ENCODE assay signal across 13 cellular contexts in the genomic region with DNA sequence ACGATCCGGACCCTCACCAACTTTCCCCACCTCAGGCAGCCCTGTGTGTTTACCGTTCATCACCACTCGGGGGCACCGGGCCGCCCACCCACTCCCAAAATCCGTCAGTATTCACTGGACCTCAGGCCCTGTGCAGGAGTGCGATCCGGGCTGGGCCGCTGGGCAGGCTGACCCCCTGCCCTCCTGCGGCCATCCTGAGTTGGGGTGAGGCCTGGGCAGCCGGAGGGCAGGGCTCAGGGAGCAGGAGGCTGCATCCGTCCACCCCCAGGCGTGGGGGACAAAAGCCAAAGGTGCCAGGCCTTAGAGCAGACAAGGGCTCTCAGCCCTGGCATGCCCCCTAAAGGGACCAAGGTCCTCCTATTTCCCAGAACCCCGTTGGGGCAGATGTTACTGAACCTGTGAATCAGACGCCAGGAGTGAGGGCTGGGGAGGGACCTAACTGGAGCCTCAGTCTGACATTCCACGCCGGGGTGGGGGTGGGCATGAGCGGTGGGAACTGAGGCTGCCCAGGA. TPM values are rescaled to one million over a fixed set of nuclear protein-coding genes. Genes with fewer than 3 reads are reported as not detected.
DNase-seq lines count a peak whose midpoint lies in the region; ATAC-seq and TF ChIP-seq lines count a peak whose summit lies in the region.
"Had no signal": no experiment of that assay in that cellular context is flagged by ENCODE, and none has a peak within 500 bp of the region (broad histone marks: within the 10 kb centered on the region; RNA-seq: fewer than 3 reads in every experiment).

No MANE protein-coding gene starts in this region.

- DNase-seq in activated CD4-positive, alpha-beta T cell treated with anti-CD3 and anti-CD28 coated beads, Interleukin-2, amount 10 ng/mL, durations not matched to agents 24 days and 14 days: peak; percentile 39
- no peak for DNase-seq in activated CD4-positive, alpha-beta T cell treated with anti-CD3 and anti-CD28 coated beads, Interleukin-2, amount 50 U/mL, for 1 hour
- DNase-seq in PC-3: no peak
- peak; percentile 33 for DNase-seq in left lobe of liver (ENCODE audit: low spot score)
- DNase-seq in retina: peak; percentile 26
- DNase-seq in NCI-H1694 treated with DMSO at 0.1 percent for 48 hours (lab: John Stamatoyannopoulos, UW): no peak
- no peak for DNase-seq in cortex of kidney (lab: John Stamatoyannopoulos, UW)
- DNase-seq: KBM-7, NCI-H1417 treated with DMSO at 0.1 percent for 48 hours had no signal

- no peaks in the 10 kb centered on the region for H3K79me2 ChIP-seq in PC-3 (ENCODE audit: low read length)

- H3K4me1 ChIP-seq in PC-3 (ENCODE audit: insufficient read depth, low read length): no peaks in the 10 kb centered on the region
- H3K4me1 ChIP-seq: A549 had no signal

- no peak overlapping the region for H3K4me3 Mint-ChIP-seq in activated CD4-positive, alpha-beta T cell treated with anti-CD3 and anti-CD28 coated beads, Interleukin-2, amount 10 ng/mL, durations not matched to agents 24 days and 14 days
- H3K4me3 Mint-ChIP-seq: activated naive CD4-positive, alpha-beta T cell treated with anti-CD3 and anti-CD28 coated beads, Interleukin-2, amount 50 U/mL, for 24 hours; T-helper 1 cell treated with Interleukin-12 subunit alpha and Interleukin-12 subunit beta and Interleukin-4 antibody, amounts not matched to agents 30 μg/mL and 1 μg/mL, for 36 hours had no signal

- H3K4me3 ChIP-seq in PC-3 (ENCODE audit: low read length): no peak overlapping the region
- H3K4me3 ChIP-seq: A549 had no signal

- no peak for ATAC-seq in PC-3
- ATAC-seq in left lobe of liver: no peak
- no peak for ATAC-seq in GM21825 (IDR thresholded peaks at IDR 0.05; ENCODE audit: unreplicated experiment)
- ATAC-seq: A549 had no signal

- no peaks in the 10 kb centered on the region for H3K27me3 ChIP-seq in PC-3 (ENCODE audit: low read length)

- POLR2A ChIA-PET in PC-3 (lab: Charles Lee; ENCODE audit: unreplicated experiment): no interaction called here

- H3K9ac ChIP-seq in PC-3 (ENCODE audit: low read length): no peak overlapping the region

- H3K9me2 ChIP-seq in PC-3 (replicated peaks; ENCODE audit: low read length): no peaks in the 10 kb centered on the region

- no peaks in the 10 kb centered on the region for H3K36me3 ChIP-seq in PC-3 (ENCODE audit: low read depth, low read length)

- H3K36me3 Mint-ChIP-seq in activated CD4-positive, alpha-beta T cell treated with anti-CD3 and anti-CD28 coated beads, Interleukin-2, amount 10 ng/mL, durations not matched to agents 24 days and 14 days (ENCODE audit: low read depth): no peaks in the 10 kb centered on the region
- H3K36me3 Mint-ChIP-seq: activated naive CD4-positive, alpha-beta T cell treated with anti-CD3 and anti-CD28 coated beads, Interleukin-2, amount 50 U/mL, for 24 hours had no signal

- intact Hi-C loops in activated CD4-positive, alpha-beta T cell treated with anti-CD3 and anti-CD28 coated beads, Interleukin-2, amount 10 ng/mL, durations not matched to agents 24 days and 14 days (cut with micrococcal nuclease): no loop called here
- intact Hi-C loops in PC-3 (cut with micrococcal nuclease): no loop called here

- peak; percentile 16; the same call in 1 of the 2 replicates for TF ChIP-seq CTCF in PC-3 (conservative IDR thresholded peaks at IDR 0.05; ENCODE audit: low read depth, low read length)

- no peaks in the 10 kb centered on the region for H4K20me1 ChIP-seq in PC-3 (ENCODE audit: low read length)

- H3K4me2 ChIP-seq in PC-3 (ENCODE audit: low read length): no peak overlapping the region
- H3K4me2 ChIP-seq: A549 had no signal

- H3F3A ChIP-seq in PC-3 (ENCODE audit: low read length, unreplicated experiment): no peaks in the 10 kb centered on the region

- no peak overlapping the region for H3K27ac Mint-ChIP-seq in activated CD4-positive, alpha-beta T cell treated with anti-CD3 and anti-CD28 coated beads, Interleukin-2, amount 10 ng/mL, durations not matched to agents 24 days and 14 days
- H3K27ac Mint-ChIP-seq: activated naive CD4-positive, alpha-beta T cell treated with anti-CD3 and anti-CD28 coated beads, Interleukin-2, amount 50 U/mL, for 24 hours; T-helper 1 cell treated with Interleukin-12 subunit alpha and Interleukin-12 subunit beta and Interleukin-4 antibody, amounts not matched to agents 30 μg/mL and 1 μg/mL, for 36 hours had no signal

- H3K9me3 ChIP-seq in PC-3 (ENCODE audit: low read length): no peaks in the 10 kb centered on the region
- H3K9me3 ChIP-seq: A549 had no signal

- CTCF ChIA-PET in PC-3 (lab: Charles Lee): no interaction called here

- H3K27ac ChIP-seq in PC-3 (ENCODE audit: low read length): no peak overlapping the region
- H3K27ac ChIP-seq: A549 had no signal

- H2AFZ ChIP-seq in PC-3 (ENCODE audit: low read length): no peak overlapping the region

- no TSS peak for BruUV-seq in PC-3 (replicated peaks; lab: Mats Ljungman, UMichigan)

- no peaks in the 10 kb centered on the region for H3K27me3 Mint-ChIP-seq in activated CD4-positive, alpha-beta T cell treated with anti-CD3 and anti-CD28 coated beads, Interleukin-2, amount 10 ng/mL, durations not matched to agents 24 days and 14 days
- H3K27me3 Mint-ChIP-seq: activated naive CD4-positive, alpha-beta T cell treated with anti-CD3 and anti-CD28 coated beads, Interleukin-2, amount 50 U/mL, for 24 hours had no signal

- H3K4me1 Mint-ChIP-seq in activated CD4-positive, alpha-beta T cell treated with anti-CD3 and anti-CD28 coated beads, Interleukin-2, amount 10 ng/mL, durations not matched to agents 24 days and 14 days: no peaks in the 10 kb centered on the region
- H3K4me1 Mint-ChIP-seq: activated naive CD4-positive, alpha-beta T cell treated with anti-CD3 and anti-CD28 coated beads, Interleukin-2, amount 50 U/mL, for 24 hours had no signal

- H3K9me3 Mint-ChIP-seq in activated CD4-positive, alpha-beta T cell treated with anti-CD3 and anti-CD28 coated beads, Interleukin-2, amount 10 ng/mL, durations not matched to agents 24 days and 14 days: no peaks in the 10 kb centered on the region
- H3K9me3 Mint-ChIP-seq: activated naive CD4-positive, alpha-beta T cell treated with anti-CD3 and anti-CD28 coated beads, Interleukin-2, amount 50 U/mL, for 24 hours; T-helper 1 cell treated with Interleukin-12 subunit alpha and Interleukin-12 subunit beta and Interleukin-4 antibody, amounts not matched to agents 30 μg/mL and 1 μg/mL, for 36 hours had no signal

RNA-seq across cellular contexts. Expression of a gene that starts 16.8 kb away (rescaled TPM):
- total RNA-seq in activated CD4-positive, alpha-beta T cell treated with anti-CD3 and anti-CD28 coated beads, Interleukin-2, amount 10 ng/mL, durations not matched to agents 24 days and 14 days: 0.50 and 0.54 TPM in 2 replicates
- total RNA-seq in PC-3 (2014; rRNA removed) (6.4 and 6.7 TPM in 2 replicates), left lobe of liver (0.78 TPM)

RNA-seq across cellular contexts. Expression of a gene that starts 33.2 kb away (rescaled TPM):
- total RNA-seq in activated CD4-positive, alpha-beta T cell treated with anti-CD3 and anti-CD28 coated beads, Interleukin-2, amount 10 ng/mL, durations not matched to agents 24 days and 14 days: 5.9 and 6.4 TPM in 2 replicates
- total RNA-seq in PC-3 (2014; rRNA removed): 3.5 and 4.8 TPM in 2 replicates
- total RNA-seq in left lobe of liver: 2.1 TPM

Comparison
In these comparisons a context has a peak if more than half of its experiments do, and no peak if none do; other contexts are left out.
1. DNase-seq: peak in activated CD4-positive, alpha-beta T cell treated with anti-CD3 and anti-CD28 coated beads, Interleukin-2, amount 10 ng/mL, durations not matched to agents 24 days and 14 days (single experiment), left lobe of liver (single experiment) and retina (single experiment); none in activated CD4-positive, alpha-beta T cell treated with anti-CD3 and anti-CD28 coated beads, Interleukin-2, amount 50 U/mL, for 1 hour (single experiment), PC-3 (single experiment), NCI-H1694 treated with DMSO at 0.1 percent for 48 hours (single experiment) and cortex of kidney (single experiment).